10 cellular contexts compared by ENCODE assay signal in genomic region chr2:85865539-85866164, GRCh38. TPM values are rescaled to one million over a fixed set of nuclear protein-coding genes. Genes with fewer than 3 reads are reported as not detected.
DNase-seq lines count a peak whose midpoint lies in the region; ATAC-seq and TF ChIP-seq lines count a peak whose summit lies in the region.
"Had no signal": no experiment of that assay in that cellular context is flagged by ENCODE, and none has a peak within 500 bp of the region (broad histone marks: within the 10 kb centered on the region; RNA-seq: fewer than 3 reads in every experiment).

No MANE protein-coding gene starts in this region.

- H3K27me3 Mint-ChIP-seq in CD14-positive monocyte (ENCODE audit: low read depth in 3 of 3) = peaks cover 0 to 2% (median 2%) of the 10 kb centered on the region in 3 donors
- H3K27me3 Mint-ChIP-seq: activated naive CD8-positive, alpha-beta T cell treated with anti-CD3 and anti-CD28 coated beads, Interleukin-2, amount 10 ng/mL, durations not matched to agents 7 days and 5 days had no signal

- no peaks in the 10 kb centered on the region for H4K20me1 ChIP-seq in osteoblast (ENCODE audit: insufficient read depth, low read length)

- H2AK5ac ChIP-seq in mesenchymal stem cell (ENCODE audit: low read length, severe bottlenecking) = peak overlapping the region; percentile 69

- no peak overlapping the region for H2BK5ac ChIP-seq in mesenchymal stem cell (ENCODE audit: low read depth, low read length, poor library complexity, severe bottlenecking)

- no peak overlapping the region for H3K27ac ChIP-seq in mesenchymal stem cell (ENCODE audit: low read length, poor library complexity, severe bottlenecking)
- no peak overlapping the region for H3K27ac ChIP-seq in osteoblast (ENCODE audit: low read depth, low read length)
- no peak overlapping the region for H3K27ac ChIP-seq in brain microvascular endothelial cell

- WGBS in mesenchymal stem cell = 90% methylated on average over 6 of the region's 6 CpGs

- in situ Hi-C loops in brain microvascular endothelial cell (cut with HindIII; ENCODE audit: low pct_ligation_motif_present, low sequenced_read_pairs) = no loop called here

- H3K9me3 Mint-ChIP-seq in CD14-positive monocyte = no peaks in the 10 kb centered on the region
- H3K9me3 Mint-ChIP-seq: activated naive CD8-positive, alpha-beta T cell treated with anti-CD3 and anti-CD28 coated beads, Interleukin-2, amount 10 ng/mL, durations not matched to agents 7 days and 5 days had no signal

- peaks cover 6 to 55% of the 10 kb centered on the region in 2 experiments for H3K36me3 ChIP-seq in mesenchymal stem cell (ENCODE audit: control insufficient read depth in 1 of 2, insufficient read depth in 2 of 2, low read depth in 1 of 2, low read length in 2 of 2)
- H3K36me3 ChIP-seq in osteoblast (ENCODE audit: insufficient read depth, low read length) = peaks cover 3% of the 10 kb centered on the region
- no peaks in the 10 kb centered on the region for H3K36me3 ChIP-seq in brain microvascular endothelial cell (replicated peaks)

- no peak overlapping the region for H3K9ac ChIP-seq in mesenchymal stem cell (ENCODE audit: low read length)

- peak overlapping the region in 1 of 7 donors; percentile 2 for H3K27ac Mint-ChIP-seq in CD14-positive monocyte
- H3K27ac Mint-ChIP-seq: activated naive CD8-positive, alpha-beta T cell treated with anti-CD3 and anti-CD28 coated beads, Interleukin-2, amount 10 ng/mL, durations not matched to agents 7 days and 5 days had no signal

- peak overlapping the region in 1 of 2 experiments; percentile 31 for H2BK12ac ChIP-seq in mesenchymal stem cell (ENCODE audit: low read length in 2 of 2)

- TF ChIP-seq CTCF in osteoblast (IDR thresholded peaks at IDR 0.05; ENCODE audit: extremely low read depth, low read depth, low read length) (no peak), CD14-positive monocyte (IDR thresholded peaks at IDR 0.05) (no peak), brain microvascular endothelial cell (IDR thresholded peaks at IDR 0.05; ENCODE audit: low read depth, low read length, missing control alignments) (no peak)

- H3K79me1 ChIP-seq in mesenchymal stem cell (replicated peaks; ENCODE audit: low read length, poor library complexity, severe bottlenecking) = peaks cover 20% of the 10 kb centered on the region

- H2AFZ ChIP-seq in mesenchymal stem cell (ENCODE audit: low read depth, low read length) = no peak overlapping the region
- no peak overlapping the region for H2AFZ ChIP-seq in osteoblast (ENCODE audit: low read length)

- H3K4me1 Mint-ChIP-seq in CD14-positive monocyte = peaks cover 14% of the 10 kb centered on the region

- no peak overlapping the region for H2BK120ac ChIP-seq in mesenchymal stem cell (ENCODE audit: low read depth, low read length)

- H3K23ac ChIP-seq in mesenchymal stem cell (ENCODE audit: low read length in 2 of 2) = no peak overlapping the region

- no peak overlapping the region for H3K4me3 ChIP-seq in mesenchymal stem cell (ENCODE audit: insufficient read depth in 1 of 2, low read depth in 1 of 2, low read length in 2 of 2)
- no peak overlapping the region for H3K4me3 ChIP-seq in osteoblast (ENCODE audit: insufficient read depth, low read length)
- H3K4me3 ChIP-seq in brain microvascular endothelial cell (ENCODE audit: low read depth, low read length) = no peak overlapping the region
- H3K4me3 ChIP-seq: skin epidermis had no signal

- H3K9me3 ChIP-seq in mesenchymal stem cell (ENCODE audit: control insufficient read depth, low read length) (no peaks in the 10 kb centered on the region), osteoblast (ENCODE audit: low read depth, low read length) (no peaks in the 10 kb centered on the region)

- H3K4me1 ChIP-seq in mesenchymal stem cell (ENCODE audit: control insufficient read depth, insufficient read depth, low read depth, low read length) = peaks cover 7% of the 10 kb centered on the region
- no peaks in the 10 kb centered on the region for H3K4me1 ChIP-seq in osteoblast (ENCODE audit: insufficient read depth, low read length)

- peaks cover 59% of the 10 kb centered on the region in 2 donors for H3K36me3 Mint-ChIP-seq in CD14-positive monocyte

- H3K27me3 ChIP-seq in mesenchymal stem cell (ENCODE audit: control insufficient read depth in 1 of 2, insufficient read depth in 1 of 2, low read length in 2 of 2) (no peaks in the 10 kb centered on the region), osteoblast (ENCODE audit: insufficient read depth, low read length) (no peaks in the 10 kb centered on the region), brain microvascular endothelial cell (replicated peaks) (no peaks in the 10 kb centered on the region)

- ATAC-seq in GM21529 (IDR thresholded peaks at IDR 0.05; ENCODE audit: unreplicated experiment) = peak; percentile 80
- ATAC-seq in HG03558 (IDR thresholded peaks at IDR 0.05; ENCODE audit: extremely low read depth, unreplicated experiment) = peak; percentile 79

- peak overlapping the region in 1 of 2 experiments; percentile 32 for H3K14ac ChIP-seq in mesenchymal stem cell (ENCODE audit: low read length in 2 of 2)

- peak overlapping the region in 1 of 2 experiments; percentile 26 for H3K4ac ChIP-seq in mesenchymal stem cell (ENCODE audit: low read depth in 1 of 2, low read length in 2 of 2)

- H2BK15ac ChIP-seq in mesenchymal stem cell (ENCODE audit: low read depth, poor library complexity, severe bottlenecking) = no peak overlapping the region

- no peaks in the 10 kb centered on the region for H3K79me2 ChIP-seq in osteoblast (ENCODE audit: insufficient read depth, low read length)

- no peak overlapping the region for H4K8ac ChIP-seq in mesenchymal stem cell (ENCODE audit: low read length)

- intact Hi-C loops in CD14-positive monocyte (cut with micrococcal nuclease) = no loop called here

- H3K4me3 Mint-ChIP-seq in CD14-positive monocyte = no peak overlapping the region
- H3K4me3 Mint-ChIP-seq: activated naive CD8-positive, alpha-beta T cell treated with anti-CD3 and anti-CD28 coated beads, Interleukin-2, amount 10 ng/mL, durations not matched to agents 7 days and 5 days had no signal

- H3K18ac ChIP-seq in mesenchymal stem cell (ENCODE audit: low read depth in 1 of 2, low read length in 2 of 2) = peak overlapping the region in 1 of 2 experiments; percentile 62

- peak; percentile 53 for DNase-seq in NCI-H2171 treated with DMSO at 0.1 percent for 48 hours (lab: John Stamatoyannopoulos, UW)
- no peak for DNase-seq in NCI-H2171 (lab: John Stamatoyannopoulos, UW)
- DNase-seq in mesenchymal stem cell = peak; percentile 47
- DNase-seq in osteoblast (ENCODE audit: insufficient read length, low spot score, missing footprints) = no peak
- no peak for DNase-seq in CD14-positive monocyte (ENCODE audit: low spot score)
- DNase-seq in brain microvascular endothelial cell = no peak
- DNase-seq: activated naive CD8-positive, alpha-beta T cell treated with anti-CD3 and anti-CD28 coated beads, Interleukin-2, amount 10 ng/mL, durations not matched to agents 7 days and 5 days had no signal

- H4K91ac ChIP-seq in mesenchymal stem cell (ENCODE audit: low read length) = no peak overlapping the region

- no peak overlapping the region for H3K4me2 ChIP-seq in mesenchymal stem cell (ENCODE audit: low read length, poor library complexity, severe bottlenecking)
- H3K4me2 ChIP-seq in osteoblast (ENCODE audit: insufficient read depth, low read length) = no peak overlapping the region

RNA-seq across cellular contexts. Expression of gene ST3GAL5, which starts 23.1 kb away (rescaled TPM):
- polyA plus RNA-seq in mesenchymal stem cell (2013, experiment 1 of 2) = 135 TPM
- 140 TPM for polyA plus RNA-seq in mesenchymal stem cell (2013, experiment 2 of 2)
- total RNA-seq in osteoblast = 17.4 and 17.7 TPM in 2 replicates
- 10 to 100 TPM; 14.0 to 19.5 TPM for polyA plus RNA-seq in CD14-positive monocyte

Comparison
In these comparisons a context has a peak if more than half of its experiments do, and no peak if none do; other contexts are left out.
1. DNase-seq: peak in NCI-H2171 treated with DMSO at 0.1 percent for 48 hours (single experiment) and mesenchymal stem cell (single experiment); none in NCI-H2171 (single experiment), osteoblast (single experiment), CD14-positive monocyte (single experiment) and brain microvascular endothelial cell (single experiment).